ENCODE assay signal across 1 cellular context in genomic region chr15:60400957-60401356, GRCh38.
TF ChIP-seq lines count a peak whose summit lies in the region.

No MANE protein-coding gene starts in this region.

TF ChIP-seq in SK-N-SH, 30 proteins besides CTCF, POLR2A, EP300 and RAD21 (continued from another document):
- no peak for TF ChIP-seq ZBTB33 (IDR thresholded peaks at IDR 0.05; ENCODE audit: borderline replicate concordance, low read depth)
- no peak for TF ChIP-seq TCF12 (IDR thresholded peaks at IDR 0.05)
- TF ChIP-seq NRF1 (IDR thresholded peaks at IDR 0.05; ENCODE audit: low read depth, low read length), result no peak
- TF ChIP-seq REST (IDR thresholded peaks at IDR 0.05; ENCODE audit: low read depth, low read length), result no peak
- no peak for TF ChIP-seq USF1 (IDR thresholded peaks at IDR 0.05; ENCODE audit: borderline replicate concordance, low read depth)
- no peak for TF ChIP-seq RFX5 (IDR thresholded peaks at IDR 0.05; ENCODE audit: low read length)
- no peak for TF ChIP-seq ELF1 (IDR thresholded peaks at IDR 0.05)
- TF ChIP-seq RXRA (IDR thresholded peaks at IDR 0.05; ENCODE audit: borderline replicate concordance, low read depth), result no peak
- TF ChIP-seq TEAD4 (IDR thresholded peaks at IDR 0.05; ENCODE audit: borderline replicate concordance, insufficient read depth), result no peak
- no peak for TF ChIP-seq EZH2phosphoT487 (IDR thresholded peaks at IDR 0.05; ENCODE audit: borderline replicate concordance, low read depth)
- TF ChIP-seq CHD2 (IDR thresholded peaks at IDR 0.05; ENCODE audit: low read length, partially characterized antibody), result no peak
- TF ChIP-seq IRF3 (IDR thresholded peaks at IDR 0.05; ENCODE audit: low read depth, low read length), result no peak
- TF ChIP-seq TAF1 (IDR thresholded peaks at IDR 0.05; ENCODE audit: borderline replicate concordance, low read depth, low read length), result no peak
- no peak for TF ChIP-seq YY1 (IDR thresholded peaks at IDR 0.05; ENCODE audit: low read depth)
- no peak for TF ChIP-seq FOXJ3 (CRISPR knock-in tag; IDR thresholded peaks at IDR 0.05)
